1 cellular context compared by ENCODE assay signal in genomic region chr2:50196775-50197482, GRCh38.
TF ChIP-seq lines count a peak whose summit lies in the region.

No MANE protein-coding gene starts in this region.

TF ChIP-seq in GM23338, 12 proteins besides CTCF, POLR2A, EP300 and RAD21 (continued from another document):
- 0 out of 2 replicates have a peak, but pooled peaks have one; percentile 31 for TF ChIP-seq ZNF462 (CRISPR knock-in tag; IDR thresholded peaks at IDR 0.05)
